12 cellular contexts compared by ENCODE assay signal in the genomic region with DNA sequence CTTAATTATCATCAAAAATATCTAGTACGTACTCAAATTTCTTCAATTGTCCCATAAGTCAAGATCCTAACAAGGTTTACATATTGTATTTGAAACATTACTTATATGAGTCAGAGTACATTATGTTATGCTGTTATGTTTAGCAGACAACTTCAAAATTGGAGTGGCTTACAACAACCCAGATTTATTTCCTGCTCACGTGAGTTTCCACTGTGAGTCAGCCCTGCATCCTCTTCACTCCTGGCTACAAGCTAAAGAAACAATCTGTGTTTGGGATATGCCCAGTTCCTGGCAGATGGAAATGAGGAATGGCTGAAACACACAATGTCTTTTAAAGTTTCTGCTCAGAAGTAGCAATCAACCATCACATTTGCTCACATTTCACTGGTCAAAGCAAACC. TPM values are rescaled to one million over a fixed set of nuclear protein-coding genes. Genes with fewer than 3 reads are reported as not detected.
DNase-seq lines count a peak whose midpoint lies in the region; ATAC-seq and TF ChIP-seq lines count a peak whose summit lies in the region.
"Had no signal": no experiment of that assay in that cellular context is flagged by ENCODE, and none has a peak within 500 bp of the region (broad histone marks: within the 10 kb centered on the region; RNA-seq: fewer than 3 reads in every experiment).

No MANE protein-coding gene starts in this region.

- TF ChIP-seq CTCF in AG09309 (IDR thresholded peaks at IDR 0.05; ENCODE audit: control insufficient read depth, insufficient read depth, low read depth, low read length, missing control alignments) (no peak), epithelial cell of esophagus (IDR thresholded peaks at IDR 0.05; ENCODE audit: insufficient read depth, low read depth, low read length, missing control alignments) (no peak)

- H3K4me3 ChIP-seq in AG09309 (ENCODE audit: control insufficient read depth, low read depth, low read length) = no peak overlapping the region
- H3K4me3 ChIP-seq in epithelial cell of esophagus (ENCODE audit: low read length) = no peak overlapping the region

- ATAC-seq in GM19351 (IDR thresholded peaks at IDR 0.05; ENCODE audit: unreplicated experiment) (no peak), GM19324 (IDR thresholded peaks at IDR 0.05; ENCODE audit: low FRiP score, unreplicated experiment) (no peak)
- ATAC-seq: CD8-positive, alpha-beta T cell; naive thymus-derived CD8-positive, alpha-beta T cell had no signal

- peak; percentile 43 for DNase-seq in AG09309 (ENCODE audit: low read depth)
- peak; percentile 81 for DNase-seq in M059J (ENCODE audit: low read depth)
- peak; percentile 87 for DNase-seq in epithelial cell of esophagus (ENCODE audit: low read depth)
- peak; percentile 98 to 99 for DNase-seq in lung microvascular endothelial cell (ENCODE audit: low read depth in 2 of 2)
- DNase-seq in NCI-H146 treated with DMSO at 0.1 percent for 48 hours (lab: John Stamatoyannopoulos, UW; ENCODE audit: unreplicated experiment) = no peak
- no peak for DNase-seq in iPS-NIHi7 (ENCODE audit: extremely low spot score)
- DNase-seq: activated T-cell treated with anti-CD3 and anti-CD28 coated beads, Interleukin-2, amount 50 U/mL, for 1 hour; CD8-positive, alpha-beta T cell; naive thymus-derived CD8-positive, alpha-beta T cell; NCI-H2081 had no signal

RNA-seq across cellular contexts. Expression of gene TANC1, which starts 31.5 kb away (rescaled TPM):
- total RNA-seq in M059J (2014; rRNA removed; shearing (Covaris generic)) = 14.6 and 22.8 TPM in 2 replicates
- total RNA-seq in lung microvascular endothelial cell = 46.6 and 64.7 TPM in 2 replicates

Comparison
In these comparisons a context has a peak if more than half of its experiments do, and no peak if none do; other contexts are left out.
1. DNase-seq: peak in AG09309 (single experiment), M059J (single experiment), epithelial cell of esophagus (single experiment) and lung microvascular endothelial cell (2 of 2); none in NCI-H146 treated with DMSO at 0.1 percent for 48 hours (single experiment) and iPS-NIHi7 (single experiment).